8 cellular contexts compared by ENCODE assay signal in genomic region chr5:170791325-170791954, GRCh38. TPM values are rescaled to one million over a fixed set of nuclear protein-coding genes. Genes with fewer than 3 reads are reported as not detected.
A peak's percentile ranks its signal among the peaks of the same experiment; 100 is the strongest.
DNase-seq lines count a peak whose midpoint lies in the region; ATAC-seq and TF ChIP-seq lines count a peak whose summit lies in the region.

No MANE protein-coding gene starts in this region.

- no peak overlapping the region for H3K4me3 ChIP-seq in breast epithelium
- no peak overlapping the region for H3K4me3 ChIP-seq in CD8-positive, alpha-beta T cell (ENCODE audit: low read depth, low read length)

- peak overlapping the region; percentile 1 to 84 for H3K27ac ChIP-seq in breast epithelium
- no peak overlapping the region for H3K27ac ChIP-seq in CD8-positive, alpha-beta T cell (ENCODE audit: low read depth, low read length)

- no peaks in the 10 kb centered on the region for H3K9me3 Mint-ChIP-seq in CD8-positive, alpha-beta T cell

- peak; percentile 71 for ATAC-seq in HG02981 (IDR thresholded peaks at IDR 0.05; ENCODE audit: unreplicated experiment)
- ATAC-seq in CD8-positive, alpha-beta T cell: no peak

- no peak overlapping the region for H3K27ac Mint-ChIP-seq in CD8-positive, alpha-beta T cell

- POLR2A ChIA-PET in CD8-positive, alpha-beta T cell (lab: Charles Lee): no interaction called here

- H3K4me1 Mint-ChIP-seq in CD8-positive, alpha-beta T cell (ENCODE audit: low read depth): no peaks in the 10 kb centered on the region

- no peak for TF ChIP-seq POLR2A in breast epithelium (IDR thresholded peaks at IDR 0.05)

- H3K9me3 ChIP-seq in breast epithelium: no peaks in the 10 kb centered on the region
- no peaks in the 10 kb centered on the region for H3K9me3 ChIP-seq in CD8-positive, alpha-beta T cell (ENCODE audit: low read length)

- intact Hi-C loops in breast epithelium (cut with DNase I; ENCODE audit: low total_unique reads): no loop called here
- intact Hi-C loops in CD8-positive, alpha-beta T cell (cut with DNase I, micrococcal nuclease): no loop called here

- CTCF ChIA-PET in CD8-positive, alpha-beta T cell (lab: Charles Lee): no interaction called here

- H3K4me3 Mint-ChIP-seq in CD8-positive, alpha-beta T cell: no peak overlapping the region

- no peaks in the 10 kb centered on the region for H3K27me3 ChIP-seq in breast epithelium
- no peaks in the 10 kb centered on the region for H3K27me3 ChIP-seq in CD8-positive, alpha-beta T cell (ENCODE audit: insufficient read depth, low read length)

- no peaks in the 10 kb centered on the region for H3K36me3 ChIP-seq in breast epithelium
- H3K36me3 ChIP-seq in CD8-positive, alpha-beta T cell (ENCODE audit: insufficient read depth, low read length): no peaks in the 10 kb centered on the region

- H3K4me1 ChIP-seq in breast epithelium: peaks cover 0 to 4% of the 10 kb centered on the region in 2 donors
- no peaks in the 10 kb centered on the region for H3K4me1 ChIP-seq in CD8-positive, alpha-beta T cell (ENCODE audit: insufficient read depth, low read length)

- DNase-seq in activated CD4-positive, alpha-beta T cell treated with anti-CD3 and anti-CD28 coated beads, Interleukin-2, amount 50 U/mL, for 48 hours: peak; percentile 18 to 25
- DNase-seq in activated CD4-positive, alpha-beta T cell treated with anti-CD3 and anti-CD28 coated beads, Interleukin-2, amount 50 U/mL, for 4 hours: no peak
- DNase-seq in NCI-H69 (lab: John Stamatoyannopoulos, UW) (peak; percentile 88), breast epithelium (ENCODE audit: low spot score in 2 of 2) (peak; percentile 56 to 63), inferior parietal cortex (ENCODE audit: extremely low spot score) (peak; percentile 72), superior temporal gyrus (ENCODE audit: extremely low spot score) (peak; percentile 83)
- DNase-seq in CD8-positive, alpha-beta T cell: no peak

- H3K36me3 Mint-ChIP-seq in CD8-positive, alpha-beta T cell: no peaks in the 10 kb centered on the region

- no peaks in the 10 kb centered on the region for H3K27me3 Mint-ChIP-seq in CD8-positive, alpha-beta T cell (ENCODE audit: low read depth)

- TF ChIP-seq CTCF in breast epithelium (IDR thresholded peaks at IDR 0.05): peak; percentile 36 to 77 (median 64)
- no peak for TF ChIP-seq CTCF in CD8-positive, alpha-beta T cell (IDR thresholded peaks at IDR 0.05)

RNA-seq across cellular contexts. Expression of gene GABRP, which starts 7.9 kb away (rescaled TPM):
- 100 to 1,000 TPM in 1 of 3 donors, 10 to 100 TPM in 1, under 1 TPM in 1; 0.32 to 241 (median 52.4) TPM for total RNA-seq in breast epithelium
- total RNA-seq in CD8-positive, alpha-beta T cell: not detected

Comparison
In these comparisons a context has a peak if more than half of its experiments do, and no peak if none do; other contexts are left out.
1. DNase-seq: peak in activated CD4-positive, alpha-beta T cell treated with anti-CD3 and anti-CD28 coated beads, Interleukin-2, amount 50 U/mL, for 48 hours (2 of 2), NCI-H69 (single experiment), breast epithelium (2 of 2), inferior parietal cortex (single experiment) and superior temporal gyrus (single experiment); none in activated CD4-positive, alpha-beta T cell treated with anti-CD3 and anti-CD28 coated beads, Interleukin-2, amount 50 U/mL, for 4 hours (0 of 2) and CD8-positive, alpha-beta T cell (0 of 7).